ENCODE assay signal across 19 cellular contexts in the genomic region with DNA sequence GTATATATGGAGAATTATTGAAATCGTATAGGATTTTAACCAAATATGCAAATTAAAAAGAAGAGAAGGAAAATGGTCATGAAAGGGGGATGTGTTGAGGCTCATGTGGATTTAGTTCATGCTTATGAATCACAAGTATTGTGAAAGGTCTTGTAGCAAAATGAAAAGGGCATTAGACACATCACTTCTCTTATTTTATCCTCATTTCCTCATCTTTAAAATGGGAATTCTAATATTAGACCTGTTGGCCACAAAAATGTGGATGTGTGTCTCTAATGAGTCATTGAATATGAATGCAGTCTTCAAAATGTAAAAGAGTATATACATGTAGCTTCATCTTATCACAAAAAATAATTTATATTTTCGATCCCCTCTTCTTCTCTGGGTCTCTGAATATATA. TPM values are rescaled to one million over a fixed set of nuclear protein-coding genes. Genes with fewer than 3 reads are reported as not detected.
DNase-seq lines count a peak whose midpoint lies in the region; ATAC-seq, FAIRE-seq and TF ChIP-seq lines count a peak whose summit lies in the region.
"Had no signal": no experiment of that assay in that cellular context is flagged by ENCODE, and none has a peak within 500 bp of the region (broad histone marks: within the 10 kb centered on the region; RNA-seq: fewer than 3 reads in every experiment).

No MANE protein-coding gene starts in this region.

- TF ChIP-seq POLR2A in H54 (IDR thresholded peaks at IDR 0.05; ENCODE audit: low read depth, low read length): no peak

- POLR2A ChIA-PET in PC-9 (lab: Charles Lee; ENCODE audit: unreplicated experiment): no interaction called here

- no peaks in the 10 kb centered on the region for H3K36me3 Mint-ChIP-seq in activated naive CD8-positive, alpha-beta T cell treated with anti-CD3 and anti-CD28 coated beads, Interleukin-2, amount 50 U/mL, for 24 hours (ENCODE audit: low read depth)
- H3K36me3 Mint-ChIP-seq in activated T-helper 2 cell treated with anti-CD3 and anti-CD28 coated beads, Interferon-gamma antibody, Interleukin-2, Interleukin-4, amounts not matched to agents 10 μg/mL and 5 μg/mL and 100 μg/mL, durations not matched to agents 14 hours and 24 hours and 36 hours (ENCODE audit: low read depth): no peaks in the 10 kb centered on the region
- H3K36me3 Mint-ChIP-seq: CD8-positive, alpha-beta T cell had no signal

- H4K20me1 ChIP-seq in PC-9 (ENCODE audit: insufficient read depth): no peaks in the 10 kb centered on the region

- H3F3A ChIP-seq in PC-9 (ENCODE audit: insufficient read depth, low read depth): no peaks in the 10 kb centered on the region

- H3K9me3 Mint-ChIP-seq in activated naive CD8-positive, alpha-beta T cell treated with anti-CD3 and anti-CD28 coated beads, Interleukin-2, amount 50 U/mL, for 24 hours: no peaks in the 10 kb centered on the region
- no peaks in the 10 kb centered on the region for H3K9me3 Mint-ChIP-seq in activated T-helper 2 cell treated with anti-CD3 and anti-CD28 coated beads, Interferon-gamma antibody, Interleukin-2, Interleukin-4, amounts not matched to agents 10 μg/mL and 5 μg/mL and 100 μg/mL, durations not matched to agents 14 hours and 24 hours and 36 hours
- H3K9me3 Mint-ChIP-seq: CD8-positive, alpha-beta T cell; stimulated activated naive CD8-positive, alpha-beta T cell treated with anti-CD3 and anti-CD28 coated beads, Interleukin-15, Interleukin-2, amounts not matched to agents 100 ng/mL and 50 ng/mL, for 24 hours had no signal

- intact Hi-C loops in PC-9 (cut with micrococcal nuclease; ENCODE audit: unreplicated experiment): no loop called here
- intact Hi-C loops in activated T-helper 2 cell treated with anti-CD3 and anti-CD28 coated beads, Interferon-gamma antibody, Interleukin-2, Interleukin-4, amounts not matched to agents 10 μg/mL and 5 μg/mL and 100 μg/mL, durations not matched to agents 14 hours and 24 hours and 36 hours (cut with micrococcal nuclease): no loop called here

- H3K4me3 Mint-ChIP-seq in activated naive CD8-positive, alpha-beta T cell treated with anti-CD3 and anti-CD28 coated beads, Interleukin-2, amount 50 U/mL, for 24 hours: no peak overlapping the region
- H3K4me3 Mint-ChIP-seq in activated T-helper 2 cell treated with anti-CD3 and anti-CD28 coated beads, Interferon-gamma antibody, Interleukin-2, Interleukin-4, amounts not matched to agents 10 μg/mL and 5 μg/mL and 100 μg/mL, durations not matched to agents 14 hours and 24 hours and 36 hours (ENCODE audit: low read depth): no peak overlapping the region
- H3K4me3 Mint-ChIP-seq: activated CD8-positive, alpha-beta memory T cell treated with anti-CD3 and anti-CD28 coated beads, Interleukin-2, amount 10 ng/mL, durations not matched to agents 7 days and 5 days; CD8-positive, alpha-beta T cell; stimulated activated naive CD8-positive, alpha-beta T cell treated with anti-CD3 and anti-CD28 coated beads, Interleukin-15, Interleukin-2, amounts not matched to agents 100 ng/mL and 50 ng/mL, for 24 hours had no signal

- peaks cover 36% of the 10 kb centered on the region for H3K27me3 Mint-ChIP-seq in activated naive CD8-positive, alpha-beta T cell treated with anti-CD3 and anti-CD28 coated beads, Interleukin-2, amount 50 U/mL, for 24 hours
- peaks cover 61% of the 10 kb centered on the region for H3K27me3 Mint-ChIP-seq in activated T-helper 2 cell treated with anti-CD3 and anti-CD28 coated beads, Interferon-gamma antibody, Interleukin-2, Interleukin-4, amounts not matched to agents 10 μg/mL and 5 μg/mL and 100 μg/mL, durations not matched to agents 14 hours and 24 hours and 36 hours (ENCODE audit: low read depth)

- H3K9me3 ChIP-seq in PC-9 (ENCODE audit: insufficient read depth, low read depth): no peaks in the 10 kb centered on the region
- H3K9me3 ChIP-seq: sigmoid colon, SJSA1 had no signal

- DNase-seq in H54 (ENCODE audit: insufficient read length, low spot score) (no peak), PC-9 (peak in 1 of 2 experiments; percentile 76), epithelial cell of prostate (ENCODE audit: low read depth, low spot score) (no peak), renal cortical epithelial cell (ENCODE audit: low read depth) (peak; percentile 37), NCI-H1694 treated with DMSO at 0.1 percent for 48 hours (lab: John Stamatoyannopoulos, UW) (no peak), NCI-H1048 (lab: John Stamatoyannopoulos, UW) (no peak)
- DNase-seq in activated naive CD8-positive, alpha-beta T cell treated with anti-CD3 and anti-CD28 coated beads, Interleukin-2, amount 50 U/mL, for 24 hours: no peak
- DNase-seq in activated T-helper 2 cell treated with anti-CD3 and anti-CD28 coated beads, Interferon-gamma antibody, Interleukin-2, Interleukin-4, amounts not matched to agents 10 μg/mL and 5 μg/mL and 100 μg/mL, durations not matched to agents 14 hours and 24 hours and 36 hours (ENCODE audit: low spot score): no peak
- DNase-seq: activated CD8-positive, alpha-beta memory T cell treated with anti-CD3 and anti-CD28 coated beads, Interleukin-2, amount 10 ng/mL, durations not matched to agents 7 days and 5 days; activated naive CD4-positive, alpha-beta T cell; CD8-positive, alpha-beta T cell; central memory CD4-positive, alpha-beta T cell; GDM1; NCI-H1436 treated with DMSO at 0.1 percent for 48 hours; NCI-H526 treated with DMSO at 0.1 percent for 48 hours; sigmoid colon had no signal

- no peak overlapping the region for H3K4me3 ChIP-seq in PC-9
- H3K4me3 ChIP-seq: sigmoid colon, SJSA1 had no signal

- no TSS peak for BruUV-seq in PC-9 (replicated peaks; lab: Mats Ljungman, UMichigan)

- no peaks in the 10 kb centered on the region for H3K27me3 ChIP-seq in PC-9 (ENCODE audit: insufficient read depth, low read depth)
- H3K27me3 ChIP-seq: SJSA1 had no signal

- no peak overlapping the region for H2AFZ ChIP-seq in PC-9

- H3K27ac ChIP-seq in PC-9 (no peak overlapping the region), epithelial cell of prostate (peak overlapping the region; percentile 67)
- H3K27ac ChIP-seq: sigmoid colon, SJSA1 had no signal

- peak; percentile 60 for FAIRE-seq in H54 (lab: Jason Lieb, UNC)
- FAIRE-seq: HepG2 had no signal

- H3K4me1 Mint-ChIP-seq in activated naive CD8-positive, alpha-beta T cell treated with anti-CD3 and anti-CD28 coated beads, Interleukin-2, amount 50 U/mL, for 24 hours: peaks cover 17% of the 10 kb centered on the region
- H3K4me1 Mint-ChIP-seq in activated T-helper 2 cell treated with anti-CD3 and anti-CD28 coated beads, Interferon-gamma antibody, Interleukin-2, Interleukin-4, amounts not matched to agents 10 μg/mL and 5 μg/mL and 100 μg/mL, durations not matched to agents 14 hours and 24 hours and 36 hours (ENCODE audit: low read depth): peaks cover 14% of the 10 kb centered on the region

- no peaks in the 10 kb centered on the region for H3K79me2 ChIP-seq in PC-9 (ENCODE audit: low read depth)

- H3K4me2 ChIP-seq in PC-9: 0 out of 2 replicates have a peak overlapping the region, but pooled peaks have one; percentile 1

- no peak overlapping the region for H3K27ac Mint-ChIP-seq in activated naive CD8-positive, alpha-beta T cell treated with anti-CD3 and anti-CD28 coated beads, Interleukin-2, amount 50 U/mL, for 24 hours
- no peak overlapping the region for H3K27ac Mint-ChIP-seq in activated T-helper 2 cell treated with anti-CD3 and anti-CD28 coated beads, Interferon-gamma antibody, Interleukin-2, Interleukin-4, amounts not matched to agents 10 μg/mL and 5 μg/mL and 100 μg/mL, durations not matched to agents 14 hours and 24 hours and 36 hours
- H3K27ac Mint-ChIP-seq: activated CD8-positive, alpha-beta memory T cell treated with anti-CD3 and anti-CD28 coated beads, Interleukin-2, amount 10 ng/mL, durations not matched to agents 7 days and 5 days; CD8-positive, alpha-beta T cell; stimulated activated naive CD8-positive, alpha-beta T cell treated with anti-CD3 and anti-CD28 coated beads, Interleukin-15, Interleukin-2, amounts not matched to agents 100 ng/mL and 50 ng/mL, for 24 hours had no signal

- H3K4me1 ChIP-seq in PC-9 (replicated peaks; ENCODE audit: insufficient read depth): peaks cover 23% of the 10 kb centered on the region
- H3K4me1 ChIP-seq: sigmoid colon had no signal

- TF ChIP-seq CTCF in PC-9 (conservative IDR thresholded peaks at IDR 0.05): no peak

- no peaks in the 10 kb centered on the region for H3K36me3 ChIP-seq in PC-9 (ENCODE audit: low read depth)
- H3K36me3 ChIP-seq: sigmoid colon, SJSA1 had no signal

- H3K9me2 ChIP-seq in PC-9 (ENCODE audit: insufficient read depth): no peaks in the 10 kb centered on the region

- CTCF ChIA-PET in PC-9 (lab: Charles Lee): interaction anchor here (0.5 kb wide), 1 partner anchor 1361 kb away, joined by 10 read pairs; no protein-coding TSS in a partner anchor

- ATAC-seq in activated naive CD8-positive, alpha-beta T cell treated with anti-CD3 and anti-CD28 coated beads, Interleukin-2, amount 50 U/mL, for 24 hours: no peak
- ATAC-seq: activated CD8-positive, alpha-beta memory T cell treated with anti-CD3 and anti-CD28 coated beads, Interleukin-2, amount 10 ng/mL, durations not matched to agents 7 days and 5 days; CD8-positive, alpha-beta T cell; HepG2 had no signal

RNA-seq across cellular contexts. Expression of gene ALCAM, which starts 14.9 kb away (rescaled TPM):
- 110 and 132 TPM in 2 replicates for total RNA-seq in PC-9 (2021)
- 379 and 447 TPM in 2 replicates for total RNA-seq in renal cortical epithelial cell
- 36.7 and 37.3 TPM in 2 replicates for total RNA-seq in activated T-helper 2 cell treated with anti-CD3 and anti-CD28 coated beads, Interferon-gamma antibody, Interleukin-2, Interleukin-4, amounts not matched to agents 10 μg/mL and 5 μg/mL and 100 μg/mL, durations not matched to agents 14 hours and 24 hours and 36 hours
